In the genomic region with DNA sequence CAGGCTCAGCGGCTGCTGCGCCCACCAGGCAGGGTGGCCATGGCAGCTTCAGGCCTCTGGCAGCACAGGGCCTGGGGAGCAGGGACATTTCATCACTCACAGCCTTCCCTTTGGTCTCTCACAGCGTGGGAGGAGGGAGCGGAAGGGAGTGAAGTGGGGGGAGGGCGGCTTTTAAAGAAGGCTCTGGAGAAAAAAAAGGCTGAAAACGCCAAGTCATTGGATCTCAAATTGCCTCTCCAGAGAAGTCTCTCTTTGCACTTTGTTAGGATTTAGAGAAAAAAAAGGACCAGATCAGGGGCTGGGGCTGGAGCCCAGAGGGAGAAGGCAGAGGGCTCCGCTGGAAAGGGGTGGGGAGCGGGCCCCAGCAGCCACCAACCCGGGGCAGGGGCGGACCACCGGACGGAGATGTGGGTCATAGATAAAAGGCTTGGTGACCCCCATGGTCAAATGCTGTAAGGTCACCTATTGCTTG, we compare ENCODE assay signal across 14 cellular contexts.
DNase-seq lines count a peak whose midpoint lies in the region; ATAC-seq and TF ChIP-seq lines count a peak whose summit lies in the region.
"Had no signal": no experiment of that assay in that cellular context is flagged by ENCODE, and none has a peak within 500 bp of the region (broad histone marks: within the 10 kb centered on the region; RNA-seq: fewer than 3 reads in every experiment).

No MANE protein-coding gene starts in this region.

- H3K27ac Mint-ChIP-seq in endodermal cell = peak overlapping the region; percentile 90
- H3K27ac Mint-ChIP-seq: activated CD4-positive, alpha-beta T cell treated with anti-CD3 and anti-CD28 coated beads, Interleukin-2, amount 10 ng/mL, durations not matched to agents 7 days and 5 days had no signal

- peak overlapping the region; percentile 16 for H3K4me3 Mint-ChIP-seq in endodermal cell
- H3K4me3 Mint-ChIP-seq: activated CD4-positive, alpha-beta T cell treated with anti-CD3 and anti-CD28 coated beads, Interleukin-2, amount 10 ng/mL, durations not matched to agents 7 days and 5 days had no signal

- intact Hi-C loops in esophagus squamous epithelium (cut with DNase I) = no loop called here

- H3K4me1 ChIP-seq in endodermal cell (ENCODE audit: control insufficient read depth, insufficient read depth, low read length) = peaks cover 6% of the 10 kb centered on the region
- H3K4me1 ChIP-seq in esophagus squamous epithelium = no peaks in the 10 kb centered on the region

- 29 to 58% methylated on average over 2 to 12 of the region's 12 CpGs for WGBS in endodermal cell (ENCODE audit: insufficient coverage in 1 of 2, insufficient read length in 1 of 2), 2 experiments
- 30 to 36% methylated on average over 12 of the region's 12 CpGs for WGBS in esophagus squamous epithelium, 2 donors

- H3K27me3 Mint-ChIP-seq in endodermal cell (ENCODE audit: insufficient read depth) = peaks cover 4% of the 10 kb centered on the region

- H3K27ac ChIP-seq in endodermal cell (ENCODE audit: low read depth, low read length) = peak overlapping the region; percentile 78
- no peak overlapping the region for H3K27ac ChIP-seq in esophagus squamous epithelium
- H3K27ac ChIP-seq: RWPE1 had no signal

- peaks cover 6% of the 10 kb centered on the region for H3K36me3 Mint-ChIP-seq in endodermal cell (ENCODE audit: low read depth)

- no peaks in the 10 kb centered on the region for H3K9me3 Mint-ChIP-seq in endodermal cell
- H3K9me3 Mint-ChIP-seq: activated CD4-positive, alpha-beta T cell treated with anti-CD3 and anti-CD28 coated beads, Interleukin-2, amount 10 ng/mL, durations not matched to agents 7 days and 5 days had no signal

- H3K27me3 ChIP-seq in endodermal cell (ENCODE audit: control insufficient read depth, insufficient read depth, low read length, poor library complexity, severe bottlenecking) (no peaks in the 10 kb centered on the region), esophagus squamous epithelium (peaks cover 0 to 42% (median 0%) of the 10 kb centered on the region in 4 donors)

- H3K36me3 ChIP-seq in endodermal cell (ENCODE audit: control insufficient read depth, insufficient read depth, low read length) (no peaks in the 10 kb centered on the region), esophagus squamous epithelium (no peaks in the 10 kb centered on the region)

- H3K4me3 ChIP-seq in endodermal cell (ENCODE audit: low read length) (no peak overlapping the region), esophagus squamous epithelium (no peak overlapping the region)

- peaks cover 21% of the 10 kb centered on the region for H3K4me1 Mint-ChIP-seq in endodermal cell
- H3K4me1 Mint-ChIP-seq: activated CD4-positive, alpha-beta T cell treated with anti-CD3 and anti-CD28 coated beads, Interleukin-2, amount 10 ng/mL, durations not matched to agents 7 days and 5 days had no signal

- no peak overlapping the region for H3K9ac ChIP-seq in endodermal cell (ENCODE audit: extremely low read depth, low read length, poor library complexity, severe bottlenecking)

- TF ChIP-seq CTCF in endodermal cell (conservative IDR thresholded peaks at IDR 0.05) (no peak), esophagus squamous epithelium (IDR thresholded peaks at IDR 0.05) (no peak)

- ATAC-seq in GM18517 (IDR thresholded peaks at IDR 0.05; ENCODE audit: unreplicated experiment) (no peak), HG02885 (IDR thresholded peaks at IDR 0.05; ENCODE audit: poor library complexity, unreplicated experiment) (no peak)

- no peak for TF ChIP-seq POLR2A in esophagus squamous epithelium (IDR thresholded peaks at IDR 0.05)

- H3K9me3 ChIP-seq in endodermal cell (ENCODE audit: control insufficient read depth, low read length) (no peaks in the 10 kb centered on the region), esophagus squamous epithelium (no peaks in the 10 kb centered on the region)

- DNase-seq in ELF-1 (ENCODE audit: low read depth, low spot score) (peak; percentile 76), MV-4-11 (lab: John Stamatoyannopoulos, UW) (peak; percentile 62), endodermal cell (peak; percentile 78), midbrain (lab: John Stamatoyannopoulos, UW) (peak; percentile 10), esophagus squamous epithelium (lab: John Stamatoyannopoulos, UW) (no peak), GOT3 (lab: John Stamatoyannopoulos, UW) (no peak)
- DNase-seq: activated CD4-positive, alpha-beta T cell treated with anti-CD3 and anti-CD28 coated beads, Interleukin-2, amount 10 ng/mL, durations not matched to agents 7 days and 5 days; foreskin melanocyte; NCI-H146; NCI-H345; stimulated activated CD4-positive, alpha-beta T cell treated with anti-CD3 and anti-CD28 coated beads, Interleukin-2, amount 100 ng/mL, for 48 hours had no signal

Comparison
In these comparisons a context has a peak if more than half of its experiments do, and no peak if none do; other contexts are left out.
1. DNase-seq: peak in ELF-1 (single experiment), MV-4-11 (single experiment), endodermal cell (single experiment) and midbrain (single experiment); none in esophagus squamous epithelium (single experiment) and GOT3 (single experiment).